ENCODE assay signal across 1 cellular context in genomic region chr11:66570826-66571222, GRCh38.
TF ChIP-seq lines count a peak whose summit lies in the region.

No MANE protein-coding gene starts in this region.

TF ChIP-seq in WTC11, 78 proteins besides CTCF, POLR2A, EP300 and RAD21 (continued from another document):
- TF ChIP-seq FOXK1 (CRISPR knock-in tag; IDR thresholded peaks at IDR 0.05) = no peak
- TF ChIP-seq CREB1 (CRISPR knock-in tag; IDR thresholded peaks at IDR 0.05) = no peak
- no peak for TF ChIP-seq NR1H2 (CRISPR knock-in tag; IDR thresholded peaks at IDR 0.05)
- no peak for TF ChIP-seq ZNF396 (CRISPR knock-in tag; IDR thresholded peaks at IDR 0.05; ENCODE audit: borderline replicate concordance)
- TF ChIP-seq JUN (CRISPR knock-in tag; IDR thresholded peaks at IDR 0.05) = no peak
- no peak for TF ChIP-seq E2F1 (CRISPR knock-in tag; IDR thresholded peaks at IDR 0.05)
- TF ChIP-seq ATF3 (CRISPR knock-in tag; conservative IDR thresholded peaks at IDR 0.05) = no peak
